In genomic region chr1:180926164-180926981, GRCh38 we compare ENCODE assay signal across 8 cellular contexts. TPM values are rescaled to one million over a fixed set of nuclear protein-coding genes. Genes with fewer than 3 reads are reported as not detected.
DNase-seq lines count a peak whose midpoint lies in the region; ATAC-seq lines count a peak whose summit lies in the region.

No MANE protein-coding gene starts in this region.

- peaks cover 35% of the 10 kb centered on the region for H3K4me1 ChIP-seq in iPS-20b (ENCODE audit: insufficient read depth, low read length)

- H3K4me3 Mint-ChIP-seq in stimulated activated effector memory CD8-positive, alpha-beta T cell treated with anti-CD3 and anti-CD28 coated beads, Interleukin-12 subunit alpha, Interleukin-12 subunit beta, amount 100 ng/mL, for 72 hours = no peak overlapping the region

- H3K4me3 ChIP-seq in Jurkat, Clone E6-1 (ENCODE audit: low read length) = peak overlapping the region; percentile 16
- H3K4me3 ChIP-seq in iPS-20b (ENCODE audit: low read length) = no peak overlapping the region

- 0 out of 2 replicates have a peak overlapping the region, but pooled peaks have one; percentile 20 for H3K9ac ChIP-seq in iPS-20b (ENCODE audit: low read depth, low read length)

- H3K27me3 ChIP-seq in iPS-20b (ENCODE audit: insufficient read depth, low read length) = no peaks in the 10 kb centered on the region

- H3K36me3 Mint-ChIP-seq in stimulated activated effector memory CD8-positive, alpha-beta T cell treated with anti-CD3 and anti-CD28 coated beads, Interleukin-12 subunit alpha, Interleukin-12 subunit beta, amount 100 ng/mL, for 72 hours = no peaks in the 10 kb centered on the region

- H3K9me3 ChIP-seq in iPS-20b (ENCODE audit: insufficient read depth, low read depth, low read length) = no peaks in the 10 kb centered on the region

- ATAC-seq in stimulated activated effector memory CD8-positive, alpha-beta T cell treated with anti-CD3 and anti-CD28 coated beads, Interleukin-12 subunit alpha, Interleukin-12 subunit beta, amount 100 ng/mL, for 72 hours = no peak
- no peak for ATAC-seq in esophagus mucosa
- no peak for ATAC-seq in GM21717 (IDR thresholded peaks at IDR 0.05; ENCODE audit: unreplicated experiment)

- no peaks in the 10 kb centered on the region for H3K4me1 Mint-ChIP-seq in stimulated activated effector memory CD8-positive, alpha-beta T cell treated with anti-CD3 and anti-CD28 coated beads, Interleukin-12 subunit alpha, Interleukin-12 subunit beta, amount 100 ng/mL, for 72 hours

- no peak overlapping the region for H3K27ac ChIP-seq in iPS-20b (ENCODE audit: low read length)

- no peaks in the 10 kb centered on the region for H3K36me3 ChIP-seq in iPS-20b (ENCODE audit: insufficient read depth, low read depth, low read length)

- DNase-seq in ELR (ENCODE audit: low read depth) (peak; percentile 14), amniotic epithelial cell (ENCODE audit: low read depth) (peak; percentile 44), NCI-H748 (lab: John Stamatoyannopoulos, UW; ENCODE audit: unreplicated experiment) (no peak)
- peak; percentile 77 for DNase-seq in Jurkat, Clone E6-1 (ENCODE audit: low read depth, low spot score)
- DNase-seq in stimulated activated effector memory CD8-positive, alpha-beta T cell treated with anti-CD3 and anti-CD28 coated beads, Interleukin-12 subunit alpha, Interleukin-12 subunit beta, amount 100 ng/mL, for 72 hours (ENCODE audit: low spot score in 2 of 2) = no peak

- H3K9me3 Mint-ChIP-seq in stimulated activated effector memory CD8-positive, alpha-beta T cell treated with anti-CD3 and anti-CD28 coated beads, Interleukin-12 subunit alpha, Interleukin-12 subunit beta, amount 100 ng/mL, for 72 hours = no peaks in the 10 kb centered on the region

- H3K27ac Mint-ChIP-seq in stimulated activated effector memory CD8-positive, alpha-beta T cell treated with anti-CD3 and anti-CD28 coated beads, Interleukin-12 subunit alpha, Interleukin-12 subunit beta, amount 100 ng/mL, for 72 hours = peak overlapping the region; percentile 29

RNA-seq across cellular contexts. Expression of gene KIAA1614, which starts 13.7 kb away (rescaled TPM):
- 0.38 TPM for polyA plus RNA-seq in Jurkat, Clone E6-1 (2012; ENCODE audit: insufficient read depth, insufficient read length)
- total RNA-seq in esophagus mucosa = 0.36 TPM

Comparison
In these comparisons a context has a peak if more than half of its experiments do, and no peak if none do; other contexts are left out.
1. DNase-seq: peak in ELR (single experiment), Jurkat, Clone E6-1 (single experiment) and amniotic epithelial cell (single experiment); none in stimulated activated effector memory CD8-positive, alpha-beta T cell treated with anti-CD3 and anti-CD28 coated beads, Interleukin-12 subunit alpha, Interleukin-12 subunit beta, amount 100 ng/mL, for 72 hours (0 of 2) and NCI-H748 (single experiment).